In the genomic region with DNA sequence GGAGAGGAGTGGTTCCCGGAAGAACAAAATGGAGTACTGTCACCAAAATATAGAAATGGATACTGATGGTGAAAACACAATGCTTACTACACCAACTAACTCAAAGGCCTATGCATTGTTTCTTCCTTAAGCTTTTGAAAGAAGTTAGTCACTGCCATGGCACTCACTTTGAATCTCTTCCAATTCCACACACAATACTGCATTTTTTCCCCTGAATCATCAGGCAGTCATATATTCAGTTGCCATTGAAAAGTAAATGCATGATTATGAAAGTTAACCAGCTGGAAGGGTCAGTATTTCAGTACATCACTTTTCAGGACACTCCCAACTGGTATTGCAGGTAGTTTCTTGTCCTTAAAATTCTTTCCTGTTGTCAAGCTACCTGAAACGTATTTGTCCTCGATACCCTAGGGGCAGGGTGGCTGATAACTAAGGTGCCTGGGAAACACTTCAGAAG, we compare ENCODE assay signal across 8 cellular contexts. TPM values are rescaled to one million over a fixed set of nuclear protein-coding genes. Genes with fewer than 3 reads are reported as not detected.
DNase-seq lines count a peak whose midpoint lies in the region; TF ChIP-seq lines count a peak whose summit lies in the region.

No MANE protein-coding gene starts in this region.

- H3K79me2 ChIP-seq in PC-9 (ENCODE audit: low read depth) (peaks cover 18% of the 10 kb centered on the region), osteoblast (ENCODE audit: insufficient read depth, low read length) (peaks cover 27% of the 10 kb centered on the region)

- H3K4me2 ChIP-seq in PC-9: peak overlapping the region; percentile 59
- H3K4me2 ChIP-seq in osteoblast (ENCODE audit: insufficient read depth, low read length): peak overlapping the region; percentile 76

- H3F3A ChIP-seq in PC-9 (ENCODE audit: insufficient read depth, low read depth): peaks cover 32% of the 10 kb centered on the region

- intact Hi-C loops in PC-9 (cut with micrococcal nuclease; ENCODE audit: unreplicated experiment): loop anchor here (1.0 to 2.0 kb wide), 3 partner anchors 38 to 190 kb away; a partner anchor contains a TSS

- CTCF ChIA-PET in AG04449 (lab: Yijun Ruan, JAX) (interaction anchor here (1.1 to 1.3 kb wide), 4 partner anchors 13 to 159 kb away, joined by 3 to 4 read pairs (median 3); no protein-coding TSS in a partner anchor), PC-9 (lab: Charles Lee) (no interaction called here), HEK293T (lab: Yijun Ruan, JAX) (no interaction called here)

- no peak overlapping the region for H2AFZ ChIP-seq in PC-9
- H2AFZ ChIP-seq in osteoblast (ENCODE audit: low read length): peak overlapping the region; percentile 26

- H3K4me1 ChIP-seq in PC-9 (replicated peaks; ENCODE audit: insufficient read depth) (peaks cover 44% of the 10 kb centered on the region), osteoblast (ENCODE audit: insufficient read depth, low read length) (peaks cover 25% of the 10 kb centered on the region)

- TF ChIP-seq CTCF in AG04449 (IDR thresholded peaks at IDR 0.05; ENCODE audit: insufficient read depth, low read length, missing control alignments) (no peak), PC-9 (conservative IDR thresholded peaks at IDR 0.05) (no peak), epithelial cell of proximal tubule (conservative IDR thresholded peaks at IDR 0.05; ENCODE audit: low read depth, low read length) (no peak), osteoblast (IDR thresholded peaks at IDR 0.05; ENCODE audit: extremely low read depth, low read depth, low read length) (no peak)

- H3K9me3 ChIP-seq in PC-9 (ENCODE audit: insufficient read depth, low read depth): no peaks in the 10 kb centered on the region
- no peaks in the 10 kb centered on the region for H3K9me3 ChIP-seq in osteoblast (ENCODE audit: low read depth, low read length)

- no peak overlapping the region for H3K4me3 ChIP-seq in AG04449 (ENCODE audit: low read depth, low read length)
- H3K4me3 ChIP-seq in PC-9: no peak overlapping the region
- no peak overlapping the region for H3K4me3 ChIP-seq in epithelial cell of proximal tubule (ENCODE audit: low read depth, low read length)
- peak overlapping the region; percentile 48 for H3K4me3 ChIP-seq in osteoblast (ENCODE audit: insufficient read depth, low read length)

- no peaks in the 10 kb centered on the region for H3K9me2 ChIP-seq in PC-9 (ENCODE audit: insufficient read depth)

- no peaks in the 10 kb centered on the region for H3K27me3 ChIP-seq in PC-9 (ENCODE audit: insufficient read depth, low read depth)
- H3K27me3 ChIP-seq in osteoblast (ENCODE audit: insufficient read depth, low read length): no peaks in the 10 kb centered on the region

- H4K20me1 ChIP-seq in PC-9 (ENCODE audit: insufficient read depth) (no peaks in the 10 kb centered on the region), osteoblast (ENCODE audit: insufficient read depth, low read length) (no peaks in the 10 kb centered on the region)

- peak overlapping the region; percentile 75 for H3K27ac ChIP-seq in PC-9
- H3K27ac ChIP-seq in osteoblast (ENCODE audit: low read depth, low read length): peak overlapping the region; percentile 95

- BruUV-seq in PC-9 (replicated peaks; lab: Mats Ljungman, UMichigan): no TSS peak

- H3K36me3 ChIP-seq in PC-9 (ENCODE audit: low read depth) (no peaks in the 10 kb centered on the region; the same call in 1 of the 2 replicates), osteoblast (ENCODE audit: insufficient read depth, low read length) (no peaks in the 10 kb centered on the region)

- POLR2A ChIA-PET in AG04449 (lab: Yijun Ruan, JAX) (no interaction called here), PC-9 (lab: Charles Lee; ENCODE audit: unreplicated experiment) (interaction anchor here (0.7 kb wide), 1 partner anchor 638 kb away, joined by 4 read pairs; no protein-coding TSS in a partner anchor), HEK293T (lab: Yijun Ruan, JAX) (no interaction called here)

- DNase-seq in AG04449 (ENCODE audit: low read depth, low spot score): peak; percentile 65
- peak; percentile 67 to 99 for DNase-seq in PC-9
- DNase-seq in epithelial cell of proximal tubule (ENCODE audit: low read depth): peak; percentile 64
- DNase-seq in osteoblast (ENCODE audit: insufficient read length, low spot score, missing footprints): peak; percentile 68
- no peak for DNase-seq in middle frontal gyrus (ENCODE audit: extremely low spot score, low spot score)
- no peak for DNase-seq in HEK293T (ENCODE audit: extremely low spot score)
- DNase-seq in HK-2 (ENCODE audit: unreplicated experiment): no peak
- DNase-seq in ureter (ENCODE audit: low spot score): no peak

TF ChIP-seq in HEK293T, 16 proteins besides CTCF, POLR2A, EP300 and RAD21:
- TF ChIP-seq ZNF384 (IDR thresholded peaks at IDR 0.05): no peak
- TF ChIP-seq L3MBTL2 (conservative IDR thresholded peaks at IDR 0.05): no peak
- no peak for TF ChIP-seq BHLHE40 (IDR thresholded peaks at IDR 0.05; ENCODE audit: borderline replicate concordance)
- no peak for TF ChIP-seq SUZ12 (IDR thresholded peaks at IDR 0.05)
- no peak for TF ChIP-seq ARNT (IDR thresholded peaks at IDR 0.05)
- TF ChIP-seq SP1 (IDR thresholded peaks at IDR 0.05): no peak
- TF ChIP-seq FOXA1 (IDR thresholded peaks at IDR 0.05): no peak
- no peak for TF ChIP-seq CTBP1 (IDR thresholded peaks at IDR 0.05; ENCODE audit: borderline replicate concordance)

RNA-seq across cellular contexts. Expression of a gene that starts 9.0 kb away (rescaled TPM):
- 34.5 and 40.2 TPM in 2 replicates for total RNA-seq in PC-9 (2021)
- total RNA-seq in epithelial cell of proximal tubule: 36.8 and 69.6 TPM in 2 replicates
- 45.1 and 71.3 TPM in 2 replicates for total RNA-seq in osteoblast
- 54.6 TPM for total RNA-seq in ureter

RNA-seq across cellular contexts. Expression of a gene that starts 59.7 kb away (rescaled TPM):
- 77.4 and 77.7 TPM in 2 replicates for total RNA-seq in PC-9 (2021)
- total RNA-seq in epithelial cell of proximal tubule: 30.8 and 40.5 TPM in 2 replicates
- total RNA-seq in osteoblast: 68.4 and 81.9 TPM in 2 replicates
- 89.5 TPM for total RNA-seq in ureter

Comparison
In these comparisons a context has a peak if more than half of its experiments do, and no peak if none do; other contexts are left out.
1. DNase-seq: peak in AG04449 (single experiment), PC-9 (2 of 2), epithelial cell of proximal tubule (single experiment) and osteoblast (single experiment); none in middle frontal gyrus (single experiment), HEK293T (single experiment), HK-2 (single experiment) and ureter (single experiment).